Comparison of ENCODE assay signal across 17 cellular contexts in the genomic region with DNA sequence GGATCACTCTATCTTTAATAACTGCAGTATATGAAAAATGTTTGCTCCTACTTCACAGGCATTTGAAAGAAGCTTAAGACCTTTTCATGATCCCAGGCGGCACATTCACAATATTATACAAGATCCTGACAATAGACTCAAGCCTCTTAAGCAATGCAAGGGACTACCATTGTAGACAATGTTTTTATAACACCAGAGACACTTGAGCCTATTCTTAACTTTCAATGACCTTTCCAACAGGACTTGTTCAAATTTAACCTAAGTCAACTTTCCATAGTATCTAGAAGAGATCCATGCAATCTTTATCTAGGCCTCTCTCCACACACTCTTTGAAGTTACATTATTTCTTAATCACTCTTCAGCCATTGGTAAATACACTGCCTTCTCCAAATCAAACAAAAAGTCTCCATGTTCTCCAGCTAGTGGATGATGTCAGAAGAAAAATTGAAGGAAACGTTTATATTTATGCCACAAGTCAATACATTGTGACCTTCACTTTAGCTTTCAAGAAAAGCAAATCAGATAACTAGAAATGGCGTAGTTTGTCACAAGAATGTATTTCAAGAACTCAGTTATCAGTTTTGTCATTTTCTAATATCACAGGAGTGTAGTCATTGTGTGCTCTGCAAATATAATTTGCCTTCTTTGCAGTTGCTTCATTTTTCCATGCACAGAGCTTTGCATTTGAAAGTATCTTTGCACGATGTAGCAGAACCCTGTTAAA.
"Had no signal": no experiment of that assay in that cellular context is flagged by ENCODE, and none has a peak within 500 bp of the region (broad histone marks: within the 10 kb centered on the region; RNA-seq: fewer than 3 reads in every experiment).

No MANE protein-coding gene starts in this region.

- H3K27ac ChIP-seq: dorsolateral prefrontal cortex, heart left ventricle, prostate gland, suprapubic skin had no signal

- H3K36me3 ChIP-seq: heart left ventricle, prostate gland, suprapubic skin had no signal

- H3K9me3 ChIP-seq: prostate gland, suprapubic skin had no signal

- H3K4me3 ChIP-seq: dorsolateral prefrontal cortex, heart left ventricle, prostate gland, smooth muscle cell, suprapubic skin had no signal

- H3K27me3 ChIP-seq: dorsolateral prefrontal cortex, heart left ventricle, suprapubic skin had no signal

- ATAC-seq: heart left ventricle; right cardiac atrium; stimulated activated naive CD8-positive, alpha-beta T cell treated with anti-CD3 and anti-CD28 coated beads, Interleukin-15, Interleukin-2, amounts not matched to agents 100 U/mL and 50 U/mL, for 24 hours had no signal

- H3K4me1 ChIP-seq: heart left ventricle, prostate gland had no signal

- DNase-seq: activated CD4-positive, CD25-positive, alpha-beta regulatory T cell treated with anti-CD3 and anti-CD28 coated beads, Interleukin-2, amount 50 U/mL, for 72 hours; activated naive CD4-positive, alpha-beta T cell; activated naive CD8-positive, alpha-beta T cell treated with anti-CD3 and anti-CD28 coated beads, Interleukin-2, amount 10 ng/mL, durations not matched to agents 7 days and 5 days; aorta; dorsolateral prefrontal cortex; endodermal cell; heart left ventricle; islet precursor cell; nucleus accumbens; right cardiac atrium; stimulated activated CD4-positive, alpha-beta T cell treated with anti-CD3 and anti-CD28 coated beads, Interleukin-4, amount 100 ng/mL, for 4 hours; stimulated activated CD8-positive, alpha-beta memory T cell treated with anti-CD3 and anti-CD28 coated beads, Interleukin-4, amount 100 ng/mL, for 48 hours; stimulated activated naive CD8-positive, alpha-beta T cell treated with anti-CD3 and anti-CD28 coated beads, Interleukin-15, Interleukin-2, amounts not matched to agents 100 U/mL and 50 U/mL, for 24 hours; trophoblast cell had no signal
